Comparison of ENCODE assay signal across 9 cellular contexts in genomic region chr14:93369393-93370266, GRCh38. TPM values are rescaled to one million over a fixed set of nuclear protein-coding genes. Genes with fewer than 3 reads are reported as not detected.
DNase-seq lines count a peak whose midpoint lies in the region; ATAC-seq and TF ChIP-seq lines count a peak whose summit lies in the region.
"Had no signal": no experiment of that assay in that cellular context is flagged by ENCODE, and none has a peak within 500 bp of the region (broad histone marks: within the 10 kb centered on the region; RNA-seq: fewer than 3 reads in every experiment).

No MANE protein-coding gene starts in this region.

- no peak overlapping the region for H3K27ac ChIP-seq in ovary
- H3K27ac ChIP-seq: upper lobe of left lung had no signal

- no peaks in the 10 kb centered on the region for H3K36me3 ChIP-seq in ovary
- H3K36me3 ChIP-seq: upper lobe of left lung had no signal

- ATAC-seq in GM18868 (IDR thresholded peaks at IDR 0.05; ENCODE audit: unreplicated experiment) (peak; percentile 89), HG02610 (IDR thresholded peaks at IDR 0.05; ENCODE audit: unreplicated experiment) (peak; percentile 89)

- WGBS in ovary, 3 donors = 82 to 85% (median 82%) methylated on average over 7 of the region's 7 CpGs

- TF ChIP-seq CTCF in ovary (IDR thresholded peaks at IDR 0.05) = no peak

- H3K9me3 ChIP-seq in ovary = no peaks in the 10 kb centered on the region
- H3K9me3 ChIP-seq: upper lobe of left lung had no signal

- H3K4me1 ChIP-seq in ovary (ENCODE audit: insufficient read depth) = no peaks in the 10 kb centered on the region
- H3K4me1 ChIP-seq: upper lobe of left lung had no signal

- TF ChIP-seq EP300 in ovary (IDR thresholded peaks at IDR 0.05) = no peak

- no peak for TF ChIP-seq POLR2A in ovary (IDR thresholded peaks at IDR 0.05)

- DNase-seq in Kasumi-1 (lab: John Stamatoyannopoulos, UW) (peak; percentile 78 to 87), medulla oblongata (ENCODE audit: extremely low spot score) (peak; percentile 69), ovary (no peak), activated gamma-delta T cell treated with Interleukin-2 at 50 U/mL for 16 hours (no peak), NCI-H524 (lab: John Stamatoyannopoulos, UW) (no peak)
- DNase-seq in stimulated activated CD4-positive, alpha-beta T cell treated with anti-CD3 and anti-CD28 coated beads, Interleukin-15, amount 100 ng/mL, for 24 hours = no peak
- DNase-seq: upper lobe of left lung had no signal

- H3K4me3 ChIP-seq in ovary = no peak overlapping the region
- H3K4me3 ChIP-seq: upper lobe of left lung had no signal

- intact Hi-C loops in ovary (cut with DNase I) = no loop called here

- no peaks in the 10 kb centered on the region for H3K27me3 ChIP-seq in ovary
- H3K27me3 ChIP-seq: upper lobe of left lung had no signal

RNA-seq across cellular contexts. Expression of gene COX8C, which starts 22.6 kb away (rescaled TPM):
- total RNA-seq in ovary = not detected
- under 1 TPM in 1 of 2 donors, not detected in 1; 0.51 TPM for polyA plus RNA-seq in ovary
- total RNA-seq: upper lobe of left lung had no signal

RNA-seq across cellular contexts. Expression of gene BTBD7, which starts 36.8 kb away (rescaled TPM):
- 10 to 100 TPM; 19.6 to 42.2 (median 39.9) TPM for total RNA-seq in ovary
- polyA plus RNA-seq in ovary = 10 to 100 TPM; 10.9 to 21.0 TPM

Comparison
In these comparisons a context has a peak if more than half of its experiments do, and no peak if none do; other contexts are left out.
1. DNase-seq: peak in Kasumi-1 (2 of 2) and medulla oblongata (single experiment); none in ovary (0 of 5), stimulated activated CD4-positive, alpha-beta T cell treated with anti-CD3 and anti-CD28 coated beads, Interleukin-15, amount 100 ng/mL, for 24 hours (single experiment), activated gamma-delta T cell treated with Interleukin-2 at 50 U/mL for 16 hours (single experiment) and NCI-H524 (0 of 2).